Comparison of ENCODE assay signal across 8 cellular contexts in the genomic region with DNA sequence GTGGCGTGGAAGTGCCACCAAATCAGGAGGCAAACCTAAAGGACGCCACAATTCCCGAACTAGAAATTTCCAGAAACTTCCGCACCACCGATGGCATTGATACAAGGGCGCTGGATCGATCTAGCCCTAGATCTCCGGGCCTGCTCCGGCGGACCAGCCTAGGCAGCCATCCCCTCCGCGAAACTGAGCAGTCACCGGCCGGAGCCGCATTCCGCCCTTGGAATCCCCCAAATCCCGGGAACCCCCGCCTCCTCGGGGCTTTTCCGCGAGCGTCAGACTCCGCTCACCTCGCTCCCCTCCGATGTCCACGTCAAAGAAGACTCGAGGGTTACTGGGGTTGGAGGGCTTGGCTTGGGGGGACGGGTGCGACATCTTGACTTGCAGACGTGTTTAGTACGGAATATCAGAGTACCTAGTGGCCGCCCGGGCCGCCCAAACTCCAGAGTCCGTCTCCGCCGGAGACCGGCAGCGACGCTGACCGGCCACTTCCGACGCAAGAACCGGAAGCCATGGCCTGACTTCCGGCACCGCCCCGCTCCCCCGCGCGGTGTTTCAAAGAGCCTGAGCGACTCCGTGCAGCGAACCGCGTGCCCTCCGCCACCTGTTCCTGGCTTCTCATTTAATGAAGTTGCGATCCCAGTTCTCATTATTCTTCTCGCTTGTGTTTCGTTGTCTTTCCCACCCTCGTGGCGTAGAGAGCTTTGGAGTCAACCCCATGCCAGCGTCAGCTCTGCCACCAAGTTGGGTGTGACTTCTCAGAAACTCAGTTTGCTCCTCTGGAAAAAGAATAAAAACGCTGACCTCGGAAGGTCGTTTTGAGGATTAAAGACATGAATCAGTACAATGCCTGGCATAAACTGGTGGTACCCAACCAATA. TPM values are rescaled to one million over a fixed set of nuclear protein-coding genes. Genes with fewer than 3 reads are reported as not detected.
DNase-seq lines count a peak whose midpoint lies in the region; ATAC-seq and TF ChIP-seq lines count a peak whose summit lies in the region.

A gene (minus strand): TSS at position 480 of the 877 bp plus-strand sequence. CDS start 108 bp downstream, at position 372.

- H3K4ac ChIP-seq in IMR-90 (ENCODE audit: low read depth, low read length): peak within 1 kb of the TSS; percentile 96

- H3K27me3 ChIP-seq in IMR-90 (ENCODE audit: control insufficient read depth, insufficient read depth, low read length) (no peaks in the 10 kb centered on the region), PC-3 (ENCODE audit: low read length) (no peaks in the 10 kb centered on the region), mucosa of rectum (ENCODE audit: control insufficient read depth in 2 of 2, insufficient read depth in 2 of 2, low read length in 2 of 2) (no peaks in the 10 kb centered on the region)

- H3K23ac ChIP-seq in IMR-90 (ENCODE audit: low read depth, low read length): peak within 1 kb of the TSS; percentile 97

- TF ChIP-seq POLR2A in IMR-90 (IDR thresholded peaks at IDR 0.05; ENCODE audit: low read depth, low read length) (peak; percentile 89), erythroblast (IDR thresholded peaks at IDR 0.05; ENCODE audit: low read length) (peak; percentile 91)

- H4K20me1 ChIP-seq in IMR-90 (ENCODE audit: insufficient read depth, low read length) (no peaks in the 10 kb centered on the region), PC-3 (ENCODE audit: low read length) (no peaks in the 10 kb centered on the region)

- H3K36me3 ChIP-seq in IMR-90 (ENCODE audit: control insufficient read depth, insufficient read depth, low read length): peaks cover 11% of the 10 kb centered on the region
- H3K36me3 ChIP-seq in PC-3 (ENCODE audit: low read depth, low read length): peaks cover 15% of the 10 kb centered on the region
- H3K36me3 ChIP-seq in mucosa of rectum (ENCODE audit: control insufficient read depth in 2 of 2, insufficient read depth in 2 of 2, low read length in 2 of 2): peaks cover 23% of the 10 kb centered on the region in 2 donors

- H3K14ac ChIP-seq in IMR-90 (replicated peaks; ENCODE audit: low read depth, low read length): peak within 1 kb of the TSS; percentile 98

- peak within 1 kb of the TSS; percentile 89 to 97 for H4K8ac ChIP-seq in IMR-90 (ENCODE audit: low read depth in 2 of 2, low read length in 2 of 2)

- peak within 1 kb of the TSS; percentile 60 for H3K18ac ChIP-seq in IMR-90 (ENCODE audit: low read depth, low read length)

- H3K4me3 Mint-ChIP-seq in activated T-cell treated with anti-CD3 and anti-CD28 coated beads, Interleukin-2, amount 50 U/mL, for 24 hours: peak within 1 kb of the TSS; percentile 96

- WGBS in IMR-90 (ENCODE audit: extremely low coverage in 2 of 2, insufficient read length in 1 of 2), 2 experiments: 0% methylated on average over 26 of the region's 65 CpGs; no CpG with 5 or more reads in 1 of the 2 experiments

- peak within 1 kb of the TSS; percentile 94 for H3K9ac ChIP-seq in IMR-90 (ENCODE audit: low read depth, low read length)
- peak within 1 kb of the TSS; percentile 95 for H3K9ac ChIP-seq in PC-3 (ENCODE audit: low read length)
- peak within 1 kb of the TSS; percentile 87 to 89 for H3K9ac ChIP-seq in mucosa of rectum (ENCODE audit: low read depth in 1 of 2, low read length in 2 of 2)

- no peak for TF ChIP-seq CTCF in IMR-90 (conservative IDR thresholded peaks at IDR 0.05; ENCODE audit: low read depth, low read length)
- TF ChIP-seq CTCF in PC-3 (conservative IDR thresholded peaks at IDR 0.05; ENCODE audit: low read depth, low read length): no peak

- dilution Hi-C loops in IMR-90 (cut with HindIII; ENCODE audit: low sequenced_read_pairs, unreplicated experiment): no loop called here

- in situ Hi-C loops in IMR-90 (cut with MboI; ENCODE audit: low sequenced_read_pairs): loop anchor here (10.0 kb wide), 1 partner anchor 722 kb away; no protein-coding TSS in a partner anchor

- H2AK5ac ChIP-seq in IMR-90 (ENCODE audit: low read depth, low read length): 0 out of 2 replicates have a peak within 1 kb of the TSS, but pooled peaks have one; percentile 10

- peaks cover 59% of the 10 kb centered on the region for H3K4me1 Mint-ChIP-seq in activated T-cell treated with anti-CD3 and anti-CD28 coated beads, Interleukin-2, amount 50 U/mL, for 24 hours (ENCODE audit: low read depth)

- peaks cover 2% of the 10 kb centered on the region for H3K9me1 ChIP-seq in IMR-90 (ENCODE audit: insufficient read depth, low read length)

- BruUV-seq in IMR-90 (replicated peaks; lab: Mats Ljungman, UMichigan) (no TSS peak), PC-3 (replicated peaks; lab: Mats Ljungman, UMichigan) (TSS peak; percentile 99)

- POLR2A ChIA-PET in IMR-90 (lab: Charles Lee; ENCODE audit: unreplicated experiment) (no interaction called here), PC-3 (lab: Charles Lee; ENCODE audit: unreplicated experiment) (no interaction called here)

- peaks cover 30% of the 10 kb centered on the region for H3K79me2 ChIP-seq in PC-3 (ENCODE audit: low read length)

- H3K4me1 ChIP-seq in IMR-90 (ENCODE audit: control insufficient read depth, insufficient read depth, low read length): no peaks in the 10 kb centered on the region; the same call in 1 of the 2 replicates
- 0 out of 2 replicates have a peak, but pooled peaks cover 6% of the 10 kb centered on the region for H3K4me1 ChIP-seq in PC-3 (ENCODE audit: insufficient read depth, low read length)
- H3K4me1 ChIP-seq in mucosa of rectum (ENCODE audit: control insufficient read depth in 2 of 2, insufficient read depth in 2 of 2, low read length in 2 of 2): peaks cover 6 to 7% of the 10 kb centered on the region in 2 donors

- TF ChIP-seq RAD21 in IMR-90 (IDR thresholded peaks at IDR 0.05; ENCODE audit: low read length): no peak

- peak within 1 kb of the TSS; percentile 90 for H3K56ac ChIP-seq in IMR-90 (ENCODE audit: extremely low read depth, insufficient read depth, low read length)

- H4K5ac ChIP-seq in IMR-90 (ENCODE audit: low read depth, low read length): peak within 1 kb of the TSS; percentile 93

- peak within 1 kb of the TSS; percentile 83 for H3K4me2 ChIP-seq in IMR-90 (ENCODE audit: low read depth, low read length)
- peak within 1 kb of the TSS; percentile 91 for H3K4me2 ChIP-seq in PC-3 (ENCODE audit: low read length)

- peak within 1 kb of the TSS; percentile 82 for H2BK5ac ChIP-seq in IMR-90 (ENCODE audit: low read depth, low read length, poor library complexity, severe bottlenecking)

- H3K9me3 ChIP-seq in IMR-90 (ENCODE audit: control insufficient read depth, insufficient read depth, low read length) (no peaks in the 10 kb centered on the region), PC-3 (ENCODE audit: low read length) (no peaks in the 10 kb centered on the region), mucosa of rectum (ENCODE audit: control insufficient read depth in 2 of 2, low read length in 2 of 2) (no peaks in the 10 kb centered on the region)

- H3K27ac Mint-ChIP-seq in activated T-cell treated with anti-CD3 and anti-CD28 coated beads, Interleukin-2, amount 50 U/mL, for 24 hours: peak within 1 kb of the TSS; percentile 100

- intact Hi-C loops in IMR-90 (cut with micrococcal nuclease): no loop called here
- intact Hi-C loops in PC-3 (cut with micrococcal nuclease): no loop called here

- H2BK15ac ChIP-seq in IMR-90 (ENCODE audit: low read depth, low read length): peak within 1 kb of the TSS; percentile 21; the same call in 1 of the 3 replicates

- H3K79me1 ChIP-seq in IMR-90 (ENCODE audit: low read depth in 1 of 2, low read length in 2 of 2): peaks cover 22 to 23% of the 10 kb centered on the region in 2 experiments

- H3K4me3 ChIP-seq in IMR-90 (ENCODE audit: insufficient read depth, low read depth, low read length): peak within 1 kb of the TSS; percentile 75
- H3K4me3 ChIP-seq in PC-3 (ENCODE audit: low read length): peak within 1 kb of the TSS; percentile 92
- peak within 1 kb of the TSS; percentile 90 to 98 for H3K4me3 ChIP-seq in mucosa of rectum (ENCODE audit: low read length in 2 of 2)

- peak within 1 kb of the TSS; percentile 91 for H4K91ac ChIP-seq in IMR-90 (ENCODE audit: insufficient read depth, low read depth, low read length)

- CTCF ChIA-PET in IMR-90 (lab: Yijun Ruan, JAX): interaction anchor here (1.0 kb wide), 1 partner anchor 13 kb away, joined by 3 read pairs; no protein-coding TSS in a partner anchor
- CTCF ChIA-PET in PC-3 (lab: Charles Lee): no interaction called here

- H2BK120ac ChIP-seq in IMR-90 (ENCODE audit: low read depth, low read length): peak within 1 kb of the TSS; percentile 84

- ATAC-seq in GM21529 (IDR thresholded peaks at IDR 0.05; ENCODE audit: unreplicated experiment) (peak; percentile 98), IMR-90 (ENCODE audit: low read depth) (peak; percentile 95), PC-3 (peak; percentile 92)

- DNase-seq in DMS114 treated with DMSO at 0.1 percent for 48 hours (lab: John Stamatoyannopoulos, UW; ENCODE audit: unreplicated experiment) (peak; percentile 72), IMR-90 (peak; percentile 70), PC-3 (peak; percentile 76), erythroblast (lab: John Stamatoyannopoulos, UW) (peak; percentile 91)
- DNase-seq in activated T-cell treated with anti-CD3 and anti-CD28 coated beads, Interleukin-2, amount 50 U/mL, for 24 hours: peak; percentile 92
- DNase-seq in stimulated activated CD8-positive, alpha-beta memory T cell treated with anti-CD3 and anti-CD28 coated beads, Interleukin-4, amount 100 ng/mL, for 4 hours (ENCODE audit: low read depth in 2 of 2, low spot score in 1 of 2): peak; percentile 57 to 71

- H3K36me3 Mint-ChIP-seq in activated T-cell treated with anti-CD3 and anti-CD28 coated beads, Interleukin-2, amount 50 U/mL, for 24 hours (ENCODE audit: low read depth): peaks cover 54% of the 10 kb centered on the region

- peaks cover 5% of the 10 kb centered on the region for H3K27me3 Mint-ChIP-seq in activated T-cell treated with anti-CD3 and anti-CD28 coated beads, Interleukin-2, amount 50 U/mL, for 24 hours

- H2AFZ ChIP-seq in IMR-90 (replicated peaks; ENCODE audit: low read length, poor library complexity): peak within 1 kb of the TSS; percentile 97
- H2AFZ ChIP-seq in PC-3 (ENCODE audit: low read length): peak within 1 kb of the TSS; percentile 91

- no peaks in the 10 kb centered on the region for H3F3A ChIP-seq in PC-3 (ENCODE audit: low read length, unreplicated experiment)

- H2AK9ac ChIP-seq in IMR-90 (replicated peaks; ENCODE audit: low read depth, low read length, poor library complexity): peak within 1 kb of the TSS; percentile 71

- H2BK20ac ChIP-seq in IMR-90 (ENCODE audit: low read depth, low read length): peak within 1 kb of the TSS; percentile 50; the same call in 1 of the 2 replicates

- H3K27ac ChIP-seq in IMR-90 (ENCODE audit: insufficient read depth, low read length) (peak within 1 kb of the TSS; percentile 94), PC-3 (ENCODE audit: low read length) (peak within 1 kb of the TSS; percentile 58), mucosa of rectum (ENCODE audit: low read depth in 2 of 2, low read length in 2 of 2) (peak within 1 kb of the TSS; percentile 89 to 92)

- no peaks in the 10 kb centered on the region for H3K9me3 Mint-ChIP-seq in activated T-cell treated with anti-CD3 and anti-CD28 coated beads, Interleukin-2, amount 50 U/mL, for 24 hours

- H3K9me2 ChIP-seq in PC-3 (replicated peaks; ENCODE audit: low read length): no peaks in the 10 kb centered on the region

RNA-seq across cellular contexts. Expression of the gene that starts here (rescaled TPM):
- 11.8 and 22.8 TPM in 2 replicates for total RNA-seq in IMR-90 (2012; rRNA removed)
- polyA plus RNA-seq in IMR-90 (2012; rRNA removed): 17.1 and 21.1 TPM in 2 replicates
- polyA plus RNA-seq in IMR-90 (2012; cell fraction: cytosol; rRNA removed): 4.3 and 5.0 TPM in 2 replicates
- polyA plus RNA-seq in IMR-90 (2012; cell fraction: nucleus; rRNA removed; ENCODE audit: low replicate concordance): 2.7 and 8.2 TPM in 2 replicates
- total RNA-seq in PC-3 (2014; rRNA removed): 34.4 and 43.3 TPM in 2 replicates

Comparison
In these comparisons a context has a peak if more than half of its experiments do, and no peak if none do; other contexts are left out.
1. Peak in every context shown above with its lines: DNase-seq, ATAC-seq, H3K4me3 ChIP-seq and H3K27ac ChIP-seq.